24 cellular contexts compared by ENCODE assay signal in genomic region chr3:151877269-151877668, GRCh38. TPM values are rescaled to one million over a fixed set of nuclear protein-coding genes. Genes with fewer than 3 reads are reported as not detected.
"Had no signal": no experiment of that assay in that cellular context is flagged by ENCODE, and none has a peak within 500 bp of the region (broad histone marks: within the 10 kb centered on the region; RNA-seq: fewer than 3 reads in every experiment).

No MANE protein-coding gene starts in this region.

- H3K4me2 ChIP-seq: hepatocyte had no signal

- ATAC-seq: body of pancreas; gastroesophageal sphincter; left colon; right lobe of liver; stimulated activated naive CD8-positive, alpha-beta T cell treated with anti-CD3 and anti-CD28 coated beads, Interleukin-15, Interleukin-2, amounts not matched to agents 100 U/mL and 50 U/mL, for 24 hours had no signal

- H3K27ac ChIP-seq: body of pancreas, colonic mucosa, dorsolateral prefrontal cortex, gastroesophageal sphincter, hepatocyte, ovary, right lobe of liver, testis, transverse colon had no signal

- DNase-seq: activated CD4-positive, alpha-beta T cell treated with anti-CD3 and anti-CD28 coated beads for 4 hours; activated CD4-positive, alpha-beta T cell treated with anti-CD3 and anti-CD28 coated beads, Interleukin-2, amount 50 U/mL, for 4 hours; activated CD4-positive, CD25-positive, alpha-beta regulatory T cell; activated effector memory CD4-positive, alpha-beta T cell treated with Interleukin-2 at 50 U/mL for 16 hours; activated naive CD4-positive, alpha-beta T cell treated with Interleukin-2 at 50 U/mL for 16 hours; anterior cingulate cortex; body of pancreas; cerebellar nuclear complex; colonic mucosa; dorsolateral prefrontal cortex; effector memory CD4-positive, alpha-beta T cell; left colon; mammary epithelial cell; naive B cell; nephron progenitor cell; ovary; right lobe of liver; stimulated activated CD4-positive, alpha-beta T cell treated with anti-CD3 and anti-CD28 coated beads, Interleukin-4, amount 100 ng/mL, for 1 hour; stimulated activated naive CD8-positive, alpha-beta T cell treated with anti-CD3 and anti-CD28 coated beads, Interleukin-15, Interleukin-2, amounts not matched to agents 100 U/mL and 50 U/mL, for 24 hours; testis; transverse colon had no signal

- FAIRE-seq: keratinocyte had no signal

- H3K4me3 ChIP-seq: body of pancreas, colonic mucosa, gastroesophageal sphincter, hepatocyte, ovary, right lobe of liver, testis, transverse colon had no signal

- H3K36me3 ChIP-seq: colonic mucosa, gastroesophageal sphincter, ovary, right lobe of liver, transverse colon had no signal

- H3K27me3 ChIP-seq: body of pancreas, colonic mucosa, gastroesophageal sphincter, hepatocyte, ovary, right lobe of liver, testis, transverse colon had no signal

- H3K4me1 ChIP-seq: body of pancreas, colonic mucosa, right lobe of liver, testis had no signal

- H2AFZ ChIP-seq: hepatocyte had no signal

- H3K9me3 ChIP-seq: body of pancreas, colonic mucosa, gastroesophageal sphincter, ovary, right lobe of liver, testis, transverse colon had no signal

RNA-seq across cellular contexts. Expression of gene SUCNR1, which starts 3.8 kb away (rescaled TPM):
- total RNA-seq: mammary epithelial cell had no signal
- polyA plus RNA-seq: keratinocyte, mammary epithelial cell had no signal
